Comparison of ENCODE assay signal across 8 cellular contexts in genomic region chr1:86833461-86834215, GRCh38.
DNase-seq lines count a peak whose midpoint lies in the region; ATAC-seq, FAIRE-seq and TF ChIP-seq lines count a peak whose summit lies in the region.

No MANE protein-coding gene starts in this region.

- no peak for TF ChIP-seq POLR2A in HepG2 (IDR thresholded peaks at IDR 0.05; ENCODE audit: insufficient read depth in 1 of 2, low read depth in 2 of 2, low read length in 2 of 2)

- H3K4me3 ChIP-seq in AG09309 (ENCODE audit: control insufficient read depth, low read depth, low read length): no peak overlapping the region
- no peak overlapping the region for H3K4me3 ChIP-seq in colonic mucosa
- no peak overlapping the region for H3K4me3 ChIP-seq in HepG2 (replicated peaks in 1 of 3; ENCODE audit: insufficient read depth in 1 of 3, low read depth in 2 of 3, low read length in 3 of 3)

- intact Hi-C loops in colonic mucosa (cut with DNase I): loop anchor here (2.0 to 5.0 kb wide), 2 partner anchors 131 to 249 kb away; no protein-coding TSS in a partner anchor
- intact Hi-C loops in HepG2 (cut with micrococcal nuclease; ENCODE audit: unreplicated experiment): loop anchor here (1.0 to 5.0 kb wide), 4 partner anchors 51 to 251 kb away; no protein-coding TSS in a partner anchor

- in situ Hi-C loops in HepG2 (cut with HindIII; ENCODE audit: extremely low pct_ligation_motif_present, low pct_unique_long_range_greater_than_20kb): loop anchor here (10.0 kb wide), 1 partner anchor 121 kb away; no protein-coding TSS in a partner anchor

- no peaks in the 10 kb centered on the region for H4K20me1 ChIP-seq in HepG2 (ENCODE audit: insufficient read depth, low read length)

- POLR2A ChIA-PET in HepG2 (lab: Yijun Ruan, JAX): interaction anchor here (1.0 to 1.5 kb wide), 4 partner anchors 10 to 129 kb away, joined by 3 to 5 read pairs (median 4); partner anchors contain the start of genes HS2ST1, SELENOF and SH3GLB1

- H2AFZ ChIP-seq in HepG2 (ENCODE audit: low read length): no peak overlapping the region

- H3K27me3 ChIP-seq in colonic mucosa: no peaks in the 10 kb centered on the region
- no peaks in the 10 kb centered on the region for H3K27me3 ChIP-seq in HepG2 (ENCODE audit: control insufficient read depth in 1 of 2, insufficient read depth in 2 of 2, low read length in 2 of 2)

- H3K9ac ChIP-seq in colonic mucosa (ENCODE audit: low read depth in 2 of 2, low read length in 2 of 2) (no peak overlapping the region), HepG2 (ENCODE audit: insufficient read depth, low read depth, low read length) (no peak overlapping the region)

- H3K4me2 ChIP-seq in HepG2 (ENCODE audit: low read depth, low read length): peak overlapping the region; percentile 38; the same call in 1 of the 2 replicates

- H3K36me3 ChIP-seq in colonic mucosa: no peaks in the 10 kb centered on the region
- H3K36me3 ChIP-seq in HepG2 (replicated peaks in 1 of 2; ENCODE audit: control insufficient read depth in 1 of 2, insufficient read depth in 2 of 2, low read length in 2 of 2): no peaks in the 10 kb centered on the region

- H3K27ac ChIP-seq in colonic mucosa (no peak overlapping the region), HepG2 (ENCODE audit: extremely low read length, insufficient read depth, low read length) (no peak overlapping the region)

- no peak for TF ChIP-seq EP300 in HepG2 (IDR thresholded peaks at IDR 0.05; ENCODE audit: low read depth in 2 of 2, low read length in 2 of 2)
- no peak for TF ChIP-seq EP300 in HepG2 (CRISPR knock-in tag; IDR thresholded peaks at IDR 0.05; ENCODE audit: borderline replicate concordance)

- WGBS in HepG2 (ENCODE audit: low lambda C conversion rate): 60% methylated on average over 17 of the region's 17 CpGs

- peak; percentile 97 for FAIRE-seq in HepG2 (lab: Jason Lieb, UNC)

- CTCF ChIA-PET in HepG2 (lab: Yijun Ruan, JAX; ENCODE audit: low intra/inter-chr PET ratio, low total read pairs): interaction anchor here (0.7 to 2.3 kb wide), 6 partner anchors 10 to 250 kb away, joined by 3 to 14 read pairs (median 4); no protein-coding TSS in a partner anchor

- peak; percentile 84 for TF ChIP-seq RAD21 in HepG2 (CRISPR knock-in tag; IDR thresholded peaks at IDR 0.05)

- H3K9me3 ChIP-seq in colonic mucosa (no peaks in the 10 kb centered on the region), HepG2 (ENCODE audit: low read length) (no peaks in the 10 kb centered on the region)

- H3K4me1 ChIP-seq in colonic mucosa (no peaks in the 10 kb centered on the region), HepG2 (ENCODE audit: insufficient read depth, low read length) (peaks cover 20% of the 10 kb centered on the region)

- no peaks in the 10 kb centered on the region for H3K79me2 ChIP-seq in HepG2 (ENCODE audit: insufficient read depth, low read length)

- peak; percentile 68 for TF ChIP-seq CTCF in AG09309 (IDR thresholded peaks at IDR 0.05; ENCODE audit: control insufficient read depth, insufficient read depth, low read depth, low read length, missing control alignments)
- peak; percentile 28 for TF ChIP-seq CTCF in colonic mucosa (IDR thresholded peaks at IDR 0.05)
- peak; percentile 85 for TF ChIP-seq CTCF in HepG2 (CRISPR knock-in tag; IDR thresholded peaks at IDR 0.05)

- BruUV-seq in HepG2 (replicated peaks; lab: Mats Ljungman, UMichigan): no TSS peak

- DNase-seq in AG09309 (ENCODE audit: low read depth): peak; percentile 68
- DNase-seq in NCI-H446 treated with DMSO at 0.1 percent for 48 hours (lab: John Stamatoyannopoulos, UW): peak; percentile 86
- DNase-seq in activated CD4-positive, alpha-beta T cell treated with anti-CD3 and anti-CD28 coated beads for 24 hours (ENCODE audit: low read depth in 2 of 2): peak; percentile 10 to 46
- DNase-seq in colonic mucosa: peak; percentile 76
- peak; percentile 88 for DNase-seq in HepG2 (ENCODE audit: low spot score)
- peak; percentile 22 to 40 for DNase-seq in stimulated activated CD4-positive, alpha-beta T cell treated with anti-CD3 and anti-CD28 coated beads, Interleukin-4, amount 100 ng/mL, for 48 hours (ENCODE audit: low read depth in 2 of 2)

- ATAC-seq in GM18861 (IDR thresholded peaks at IDR 0.05; ENCODE audit: unreplicated experiment): peak; percentile 79
- ATAC-seq in HG03196 (IDR thresholded peaks at IDR 0.05; ENCODE audit: unreplicated experiment): peak; percentile 78
- peak; percentile 98 for ATAC-seq in HepG2

TF ChIP-seq in HepG2, 621 proteins besides CTCF, POLR2A, EP300 and RAD21 (continues in another document):
- no peak for TF ChIP-seq SOX6 (IDR thresholded peaks at IDR 0.05)
- TF ChIP-seq SOX6 (CRISPR knock-in tag; IDR thresholded peaks at IDR 0.05): peak; percentile 49; the same call in 1 of the 2 replicates
- TF ChIP-seq TBX2 (CRISPR knock-in tag; IDR thresholded peaks at IDR 0.05; ENCODE audit: borderline replicate concordance): peak; percentile 21; the same call in 1 of the 2 replicates
- peak; percentile 34 to 38; a peak in 2 of 4 replicates for TF ChIP-seq HMGXB4 (CRISPR knock-in tag; IDR thresholded peaks at IDR 0.05; ENCODE audit: borderline replicate concordance in 1 of 2, low read depth in 1 of 2)
- no peak for TF ChIP-seq ZBTB1 (CRISPR knock-in tag; IDR thresholded peaks at IDR 0.05; ENCODE audit: borderline replicate concordance)
- TF ChIP-seq ATF5 (CRISPR knock-in tag; IDR thresholded peaks at IDR 0.05; ENCODE audit: low read depth): no peak
- TF ChIP-seq ZNF496 (CRISPR knock-in tag; IDR thresholded peaks at IDR 0.05; ENCODE audit: insufficient replicate concordance): no peak
- TF ChIP-seq GATAD2A (CRISPR knock-in tag; IDR thresholded peaks at IDR 0.05): 0 out of 2 replicates have a peak, but pooled peaks have one; percentile 46
- TF ChIP-seq THAP11 (CRISPR knock-in tag; IDR thresholded peaks at IDR 0.05): peak; percentile 17; the same call in 1 of the 2 replicates
- TF ChIP-seq EHMT2 (IDR thresholded peaks at IDR 0.05; ENCODE audit: borderline replicate concordance, low read depth, low read length): peak; percentile 29; the same call in 1 of the 2 replicates
- TF ChIP-seq PRPF4 (IDR thresholded peaks at IDR 0.05; ENCODE audit: low read depth, low read length, poor library complexity, severe bottlenecking): no peak
- TF ChIP-seq ZNF501 (CRISPR knock-in tag; IDR thresholded peaks at IDR 0.05): peak; percentile 38; the same call in 1 of the 2 replicates
- no peak for TF ChIP-seq DPF2 (CRISPR knock-in tag; IDR thresholded peaks at IDR 0.05; ENCODE audit: borderline replicate concordance, low read depth)
- TF ChIP-seq ELF3 (CRISPR knock-in tag; IDR thresholded peaks at IDR 0.05): no peak
- no peak for TF ChIP-seq ZMYM3 (CRISPR knock-in tag; IDR thresholded peaks at IDR 0.05)
- no peak for TF ChIP-seq CREB1 (IDR thresholded peaks at IDR 0.05)
- peak; percentile 42; the same call in 1 of the 2 replicates for TF ChIP-seq CREB1 (CRISPR knock-in tag; IDR thresholded peaks at IDR 0.05)
- peak; percentile 45 for TF ChIP-seq YY1 (IDR thresholded peaks at IDR 0.05; ENCODE audit: insufficient read depth, insufficient replicate concordance, low read depth, low read length)
- peak; percentile 54 for TF ChIP-seq HNF4A (CRISPR knock-in tag; IDR thresholded peaks at IDR 0.05)
- 0 out of 2 replicates have a peak, but pooled peaks have one; percentile 11 for TF ChIP-seq SOX5 (CRISPR knock-in tag; IDR thresholded peaks at IDR 0.05; ENCODE audit: borderline replicate concordance)

Comparison
In these comparisons a context has a peak if more than half of its experiments do, and no peak if none do; other contexts are left out.
1. DNase-seq: peak in every context shown above with its lines; median percentile 88 in HepG2; 86 in NCI-H446 treated with DMSO at 0.1 percent for 48 hours; 76 in colonic mucosa; 68 in AG09309; 31 in stimulated activated CD4-positive, alpha-beta T cell treated with anti-CD3 and anti-CD28 coated beads, Interleukin-4, amount 100 ng/mL, for 48 hours; 28 in activated CD4-positive, alpha-beta T cell treated with anti-CD3 and anti-CD28 coated beads for 24 hours.
2. CTCF ChIP-seq: peak in every context shown above with its lines; median percentile 85 in HepG2; 68 in AG09309; 28 in colonic mucosa.